ENCODE assay signal across 20 cellular contexts in the genomic region with DNA sequence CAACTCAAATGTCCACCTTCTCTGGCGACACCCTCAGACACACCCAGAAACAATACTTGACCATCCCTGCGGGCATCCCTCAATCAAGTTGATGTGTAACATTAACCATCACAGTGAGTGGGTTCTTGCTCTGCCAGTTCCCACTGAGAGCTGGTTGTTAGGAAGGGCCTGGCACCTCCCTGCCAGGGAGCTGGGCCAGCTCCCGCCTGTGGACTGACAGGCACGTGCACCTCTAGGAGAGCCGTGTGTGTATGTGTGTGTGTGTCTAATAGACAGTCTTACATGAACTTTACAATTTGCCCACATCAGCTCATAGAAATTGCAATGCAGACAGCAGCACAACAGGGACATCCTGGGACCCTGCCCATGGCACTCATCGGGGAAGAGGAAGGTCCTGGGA.
DNase-seq lines count a peak whose midpoint lies in the region; ATAC-seq, FAIRE-seq and TF ChIP-seq lines count a peak whose summit lies in the region.
"Had no signal": no experiment of that assay in that cellular context is flagged by ENCODE, and none has a peak within 500 bp of the region (broad histone marks: within the 10 kb centered on the region; RNA-seq: fewer than 3 reads in every experiment).

No MANE protein-coding gene starts in this region.

- H3K36me3 ChIP-seq in bronchial epithelial cell (ENCODE audit: control insufficient read depth, insufficient read depth, low read length) (no peaks in the 10 kb centered on the region), pancreas (no peaks in the 10 kb centered on the region)

- no peak for TF ChIP-seq CTCF in bronchial epithelial cell (IDR thresholded peaks at IDR 0.05; ENCODE audit: insufficient read depth, low read length, severe bottlenecking)
- no peak for TF ChIP-seq CTCF in pancreas (IDR thresholded peaks at IDR 0.05)

- DNase-seq in Right ventricle myocardium superior (no peak), cardiac septum (ENCODE audit: low spot score) (no peak), COR-L47 (lab: John Stamatoyannopoulos, UW) (peak; percentile 54), bronchial epithelial cell (ENCODE audit: low read depth) (no peak), pancreas (peak in 1 of 6 donors; percentile 15), NOMO-1 treated with DMSO at 0.1 percent for 48 hours (lab: John Stamatoyannopoulos, UW; ENCODE audit: unreplicated experiment) (no peak), anterior cingulate cortex (lab: John Stamatoyannopoulos, UW) (no peak)
- DNase-seq: C1 segment of cervical spinal cord; Caco-2; CD4-positive, CD25-positive, alpha-beta regulatory T cell; CD8-positive, alpha-beta memory T cell; GDM1; HCEC 1CT had no signal

- peak; percentile 87 for FAIRE-seq in bronchial epithelial cell (lab: Jason Lieb, UNC)
- no peak for FAIRE-seq in pancreas (lab: Jason Lieb, UNC)
- FAIRE-seq: D721Med, GM12892, GM18507, H54 had no signal

- peak; percentile 88 for ATAC-seq in Right ventricle myocardium superior (ENCODE audit: poor library complexity)
- ATAC-seq in pancreas, result peak in 3 of 4 donors; percentile 21 to 60 (median 49)
- ATAC-seq in HG03521 (IDR thresholded peaks at IDR 0.05; ENCODE audit: unreplicated experiment), result no peak
- ATAC-seq: GM23338 had no signal

- H3K4me1 ChIP-seq in pancreas, result peaks cover 0 to 5% (median 0%) of the 10 kb centered on the region in 3 donors
- H3K4me1 ChIP-seq: Caco-2 had no signal

- no peaks in the 10 kb centered on the region for H3K9me3 ChIP-seq in pancreas
- H3K9me3 ChIP-seq: Caco-2 had no signal

- H3K4me3 ChIP-seq in bronchial epithelial cell (ENCODE audit: low read depth, low read length) (no peak overlapping the region), pancreas (no peak overlapping the region)
- H3K4me3 ChIP-seq: GM23338 had no signal

- intact Hi-C loops in Right ventricle myocardium superior (cut with DNase I), result no loop called here
- intact Hi-C loops in cardiac septum (cut with DNase I), result no loop called here
- intact Hi-C loops in pancreas (cut with DNase I), result no loop called here

- H3K27ac ChIP-seq in pancreas, result no peak overlapping the region
- H3K27ac ChIP-seq: HL-60 had no signal

- WGBS in pancreas, 2 donors, result 57 to 65% methylated on average over 6 of the region's 6 CpGs

- H3K27me3 ChIP-seq in bronchial epithelial cell (ENCODE audit: control insufficient read depth, insufficient read depth, low read length) (no peaks in the 10 kb centered on the region), pancreas (no peaks in the 10 kb centered on the region)
